ENCODE assay signal across 27 cellular contexts in genomic region chr3:98712726-98713125, GRCh38. TPM values are rescaled to one million over a fixed set of nuclear protein-coding genes. Genes with fewer than 3 reads are reported as not detected.
"Had no signal": no experiment of that assay in that cellular context is flagged by ENCODE, and none has a peak within 500 bp of the region (broad histone marks: within the 10 kb centered on the region; RNA-seq: fewer than 3 reads in every experiment).

No MANE protein-coding gene starts in this region.

- H3K27ac ChIP-seq: neural progenitor cell, ovary, parathyroid adenoma, psoas muscle, right lobe of liver, sigmoid colon, stomach, suprapubic skin, testis, tibial artery, transverse colon, upper lobe of left lung, uterus had no signal

- DNase-seq: naive B cell; naive thymus-derived CD8-positive, alpha-beta T cell; nephron progenitor cell; occipital lobe; ovary; psoas muscle; right cardiac atrium; right lobe of liver; sigmoid colon; small intestine; stimulated activated CD4-positive, alpha-beta T cell treated with anti-CD3 and anti-CD28 coated beads, Interleukin-15, amount 100 ng/mL, for 24 hours; stimulated activated CD4-positive, alpha-beta T cell treated with anti-CD3 and anti-CD28 coated beads, Interleukin-2, amount 100 ng/mL, for 24 hours; stimulated activated CD4-positive, alpha-beta T cell treated with anti-CD3 and anti-CD28 coated beads, Interleukin-2, amount 100 ng/mL, for 48 hours; stimulated activated CD4-positive, alpha-beta T cell treated with anti-CD3 and anti-CD28 coated beads, Interleukin-4, amount 100 ng/mL, for 24 hours; stimulated activated naive B cell treated with anti-CD40 and anti-IgM and Interleukin-4, amounts not matched to agents 10 μg/mL and 1 μg/mL and 100 μg/mL, for 72 hours; stimulated activated naive CD4-positive, alpha-beta T cell treated with Interleukin-2 at 50 U/mL for 16 hours; stomach; testis; tibial artery; transverse colon; upper lobe of left lung; uterus had no signal

- H3K27me3 ChIP-seq: neural progenitor cell, ovary, right lobe of liver, sigmoid colon, stomach, suprapubic skin, testis, tibial artery, transverse colon, upper lobe of left lung, uterus had no signal

- H3K4me3 ChIP-seq: neural progenitor cell, ovary, psoas muscle, right lobe of liver, sigmoid colon, stomach, suprapubic skin, testis, tibial artery, transverse colon, upper lobe of left lung, uterus had no signal

- H3K79me2 ChIP-seq: parathyroid adenoma had no signal

- H3K36me3 ChIP-seq: neural progenitor cell, ovary, right lobe of liver, sigmoid colon, stomach, suprapubic skin, tibial artery, transverse colon, upper lobe of left lung, uterus had no signal

- H3K4me1 ChIP-seq: parathyroid adenoma, psoas muscle, right lobe of liver, sigmoid colon, stomach, testis, tibial artery, transverse colon, upper lobe of left lung, uterus had no signal

- ATAC-seq: naive thymus-derived CD8-positive, alpha-beta T cell; natural killer cell treated with Interleukin-12 subunit alpha and Interleukin-12 subunit beta and Interleukin-15 and Interleukin-18, amount 100 ng/mL, for 72 hours; psoas muscle; right cardiac atrium; right lobe of liver; stimulated activated effector memory CD8-positive, alpha-beta T cell treated with anti-CD3 and anti-CD28 coated beads, Interleukin-12 subunit alpha, Interleukin-12 subunit beta, amount 100 ng/mL, for 72 hours; stimulated activated naive B cell treated with anti-CD40 and anti-IgM and Interleukin-4, amounts not matched to agents 10 μg/mL and 1 μg/mL and 100 μg/mL, for 72 hours had no signal

- H3K9ac ChIP-seq: neural progenitor cell, parathyroid adenoma had no signal

- H3K4me2 ChIP-seq: neural progenitor cell had no signal

- H2AFZ ChIP-seq: neural progenitor cell, parathyroid adenoma had no signal

- H3K9me3 ChIP-seq: ovary, psoas muscle, right lobe of liver, sigmoid colon, stomach, suprapubic skin, testis, tibial artery, transverse colon, upper lobe of left lung, uterus had no signal

RNA-seq across cellular contexts. Expression of gene ST3GAL6, which starts 50.4 kb away (rescaled TPM):
- polyA plus RNA-seq: naive thymus-derived CD8-positive, alpha-beta T cell had no signal
